8 cellular contexts compared by ENCODE assay signal in genomic region chr9:90914868-90915483, GRCh38.
DNase-seq lines count a peak whose midpoint lies in the region; ATAC-seq, FAIRE-seq and TF ChIP-seq lines count a peak whose summit lies in the region.
"Had no signal": no experiment of that assay in that cellular context is flagged by ENCODE, and none has a peak within 500 bp of the region (broad histone marks: within the 10 kb centered on the region; RNA-seq: fewer than 3 reads in every experiment).

No MANE protein-coding gene starts in this region.

- intact Hi-C loops in right cardiac atrium (cut with DNase I), result loop anchor here in 3 of 4 donors (5.0 to 10.0 kb wide), 5 partner anchors 512 to 810 kb away; no protein-coding TSS in a partner anchor
- intact Hi-C loops in sigmoid colon (cut with DNase I), result loop anchor here (2.0 to 10.0 kb wide), 4 partner anchors 120 to 768 kb away; no protein-coding TSS in a partner anchor

- peak; percentile 91 to 93 (median 92) for TF ChIP-seq CTCF in sigmoid colon (IDR thresholded peaks at IDR 0.05)

- 13% methylated on average over 7 of the region's 7 CpGs for WGBS in right cardiac atrium
- WGBS in sigmoid colon, 2 donors, result 12 to 19% methylated on average over 7 of the region's 7 CpGs

- no peak for TF ChIP-seq EP300 in sigmoid colon (IDR thresholded peaks at IDR 0.05)

- no peaks in the 10 kb centered on the region for H3K9me3 ChIP-seq in right cardiac atrium (ENCODE audit: control insufficient read depth, low read length)
- H3K9me3 ChIP-seq in sigmoid colon, result no peaks in the 10 kb centered on the region

- ATAC-seq in HG02642 (IDR thresholded peaks at IDR 0.05; ENCODE audit: poor library complexity, unreplicated experiment) (peak; percentile 82), right cardiac atrium (peak; percentile 81 to 90)

- no peak overlapping the region for H3K27ac Mint-ChIP-seq in T-helper 2 cell treated with Interferon-gamma antibody and Interleukin-4, amounts not matched to agents 5 μg/mL and 100 μg/mL, for 36 hours
- H3K27ac Mint-ChIP-seq: stimulated activated naive CD8-positive, alpha-beta T cell treated with anti-CD3 and anti-CD28 coated beads, Interleukin-15, Interleukin-2, amounts not matched to agents 100 ng/mL and 50 ng/mL, for 24 hours had no signal

- H3K4me3 Mint-ChIP-seq in T-helper 2 cell treated with Interferon-gamma antibody and Interleukin-4, amounts not matched to agents 5 μg/mL and 100 μg/mL, for 36 hours, result no peak overlapping the region
- H3K4me3 Mint-ChIP-seq: stimulated activated naive CD8-positive, alpha-beta T cell treated with anti-CD3 and anti-CD28 coated beads, Interleukin-15, Interleukin-2, amounts not matched to agents 100 ng/mL and 50 ng/mL, for 24 hours had no signal

- H3K27me3 Mint-ChIP-seq in T-helper 2 cell treated with Interferon-gamma antibody and Interleukin-4, amounts not matched to agents 5 μg/mL and 100 μg/mL, for 36 hours (ENCODE audit: low read depth), result no peaks in the 10 kb centered on the region
- H3K27me3 Mint-ChIP-seq: stimulated activated naive CD8-positive, alpha-beta T cell treated with anti-CD3 and anti-CD28 coated beads, Interleukin-15, Interleukin-2, amounts not matched to agents 100 ng/mL and 50 ng/mL, for 24 hours had no signal

- no peaks in the 10 kb centered on the region for H3K27me3 ChIP-seq in right cardiac atrium (ENCODE audit: control insufficient read depth, insufficient read depth)
- H3K27me3 ChIP-seq in sigmoid colon, result no peaks in the 10 kb centered on the region

- H3K36me3 ChIP-seq in sigmoid colon, result no peaks in the 10 kb centered on the region

- H3K36me3 Mint-ChIP-seq in T-helper 2 cell treated with Interferon-gamma antibody and Interleukin-4, amounts not matched to agents 5 μg/mL and 100 μg/mL, for 36 hours (ENCODE audit: low read depth), result no peaks in the 10 kb centered on the region

- peak; percentile 99 for FAIRE-seq in GM12892 (lab: Jason Lieb, UNC)

- H3K4me1 ChIP-seq in right cardiac atrium (ENCODE audit: control insufficient read depth, insufficient read depth, low read length), result peaks cover 4% of the 10 kb centered on the region
- peaks cover 0 to 2% (median 0%) of the 10 kb centered on the region in 4 donors for H3K4me1 ChIP-seq in sigmoid colon

- no peaks in the 10 kb centered on the region for H3K9me3 Mint-ChIP-seq in T-helper 2 cell treated with Interferon-gamma antibody and Interleukin-4, amounts not matched to agents 5 μg/mL and 100 μg/mL, for 36 hours
- H3K9me3 Mint-ChIP-seq: stimulated activated naive CD8-positive, alpha-beta T cell treated with anti-CD3 and anti-CD28 coated beads, Interleukin-15, Interleukin-2, amounts not matched to agents 100 ng/mL and 50 ng/mL, for 24 hours had no signal

- DNase-seq in GM12892 (ENCODE audit: insufficient read length) (peak; percentile 88), NCI-H1417 treated with DMSO at 0.1 percent for 48 hours (lab: John Stamatoyannopoulos, UW) (peak; percentile 58), amniotic stem cell (lab: John Stamatoyannopoulos, UW) (peak; percentile 36), right cardiac atrium (peak; percentile 63 to 87 (median 80)), sigmoid colon (peak; percentile 86)
- DNase-seq in T-helper 2 cell treated with Interferon-gamma antibody and Interleukin-4, amounts not matched to agents 5 μg/mL and 100 μg/mL, for 36 hours (ENCODE audit: low spot score), result peak; percentile 66

- H3K4me1 Mint-ChIP-seq in T-helper 2 cell treated with Interferon-gamma antibody and Interleukin-4, amounts not matched to agents 5 μg/mL and 100 μg/mL, for 36 hours (ENCODE audit: low read depth), result peaks cover 6% of the 10 kb centered on the region

- H3K4me3 ChIP-seq in right cardiac atrium (ENCODE audit: low read length) (no peak overlapping the region), sigmoid colon (no peak overlapping the region)

- TF ChIP-seq POLR2A in GM12892 (IDR thresholded peaks at IDR 0.05; ENCODE audit: low read depth, low read length) (no peak), sigmoid colon (IDR thresholded peaks at IDR 0.05) (no peak)

- H3K27ac ChIP-seq in right cardiac atrium (ENCODE audit: low read length), result no peak overlapping the region
- H3K27ac ChIP-seq in sigmoid colon, result no peak overlapping the region

Comparison
In these comparisons a context has a peak if more than half of its experiments do, and no peak if none do; other contexts are left out.
1. DNase-seq: peak in every context shown above with its lines; median percentile 88 in GM12892; 86 in sigmoid colon; 80 in right cardiac atrium; 66 in T-helper 2 cell treated with Interferon-gamma antibody and Interleukin-4, amounts not matched to agents 5 μg/mL and 100 μg/mL, for 36 hours; 58 in NCI-H1417 treated with DMSO at 0.1 percent for 48 hours; 36 in amniotic stem cell.